ENCODE assay signal across 17 cellular contexts in genomic region chr6:152893187-152893586, GRCh38.
DNase-seq lines count a peak whose midpoint lies in the region; ATAC-seq and TF ChIP-seq lines count a peak whose summit lies in the region.
"Had no signal": no experiment of that assay in that cellular context is flagged by ENCODE, and none has a peak within 500 bp of the region (broad histone marks: within the 10 kb centered on the region; RNA-seq: fewer than 3 reads in every experiment).

No MANE protein-coding gene starts in this region.

- H4K20me1 ChIP-seq in H9 (ENCODE audit: control insufficient read depth, insufficient read depth, insufficient read length) (no peaks in the 10 kb centered on the region), SK-N-SH (ENCODE audit: insufficient read depth) (no peaks in the 10 kb centered on the region)
- H4K20me1 ChIP-seq: BLaER1 treated with 17β-estradiol and CSF1 and Interleukin-3, amounts not matched to agents 10 nM and 100 nM had no signal

- H2BK12ac ChIP-seq in H9 (ENCODE audit: insufficient read length, low read depth, low read length), result no peak overlapping the region

- POLR2A ChIA-PET in SK-N-SH (lab: Yijun Ruan, JAX), result no interaction called here

- H3K36me3 ChIP-seq in gastrocnemius medialis (no peaks in the 10 kb centered on the region), SK-N-SH (replicated peaks in 1 of 2; ENCODE audit: control insufficient read depth in 1 of 2, insufficient read depth in 2 of 2, low read length in 1 of 2) (no peaks in the 10 kb centered on the region)
- H3K36me3 ChIP-seq: BLaER1 treated with 17β-estradiol and CSF1 and Interleukin-3, amounts not matched to agents 10 nM and 100 nM had no signal

- intact Hi-C loops in gastrocnemius medialis (cut with DNase I; ENCODE audit: low total_unique reads), result no loop called here

- H3K4ac ChIP-seq in H9 (ENCODE audit: low read depth, low read length), result no peak overlapping the region

- TF ChIP-seq EP300 in SK-N-SH (IDR thresholded peaks at IDR 0.05; ENCODE audit: borderline replicate concordance in 1 of 2, low read depth in 1 of 2, low read length in 1 of 2), result no peak

- no peak overlapping the region for H2BK20ac ChIP-seq in H9 (ENCODE audit: low read depth, low read length, poor library complexity, severe bottlenecking)

- peaks cover 0 to 5% of the 10 kb centered on the region in 2 experiments; a peak in 1 of 4 replicates for H3K4me1 Mint-ChIP-seq in H9

- H3K27ac ChIP-seq in gastrocnemius medialis, result peak overlapping the region in 3 of 4 donors; percentile 23 to 64 (median 53)
- no peak overlapping the region for H3K27ac ChIP-seq in H9 (ENCODE audit: insufficient read length, low read depth, low read length)
- no peak overlapping the region for H3K27ac ChIP-seq in SK-N-SH (ENCODE audit: low read depth in 2 of 2, low read length in 1 of 2)
- H3K27ac ChIP-seq: BLaER1 treated with 17β-estradiol and CSF1 and Interleukin-3, amounts not matched to agents 10 nM and 100 nM had no signal

- H4K8ac ChIP-seq in H9 (replicated peaks; ENCODE audit: insufficient read length, low read depth, low read length), result no peak overlapping the region

- H3K27me3 ChIP-seq in gastrocnemius medialis (no peaks in the 10 kb centered on the region), H9 (ENCODE audit: insufficient read depth, low read length) (no peaks in the 10 kb centered on the region), SK-N-SH (ENCODE audit: insufficient read depth) (no peaks in the 10 kb centered on the region)
- H3K27me3 ChIP-seq: BLaER1 treated with 17β-estradiol and CSF1 and Interleukin-3, amounts not matched to agents 10 nM and 100 nM had no signal

- no peak overlapping the region for H4K91ac ChIP-seq in H9 (ENCODE audit: insufficient read length, low read depth, low read length)

- no peak for TF ChIP-seq POLR2A in gastrocnemius medialis (IDR thresholded peaks at IDR 0.05)

- DNase-seq in G401 (ENCODE audit: low spot score) (peak; percentile 59), NCI-H2171 treated with DMSO at 0.1 percent for 48 hours (lab: John Stamatoyannopoulos, UW) (peak; percentile 74), inferior parietal cortex (ENCODE audit: extremely low spot score) (peak; percentile 10), gastrocnemius medialis (peak in 1 of 2 donors; percentile 13), H9 (no peak), SK-N-SH (no peak)
- DNase-seq: ACHN; Calu3; CD4-positive, CD25-positive, alpha-beta regulatory T cell; DMS153; DMS79 treated with DMSO at 0.1 percent for 48 hours; EL; GDM1; IMR-90 had no signal

- no peak overlapping the region for H2BK120ac ChIP-seq in H9 (ENCODE audit: low read depth, low read length, poor library complexity, severe bottlenecking)

- H2BK5ac ChIP-seq in H9 (ENCODE audit: insufficient read length, low read length), result no peak overlapping the region

- no peaks in the 10 kb centered on the region for H3F3A ChIP-seq in SK-N-SH (replicated peaks; ENCODE audit: insufficient read depth)

- H3K23ac ChIP-seq in H9 (ENCODE audit: insufficient read length, low read depth, low read length), result no peak overlapping the region

- no peaks in the 10 kb centered on the region for H3K9me3 ChIP-seq in gastrocnemius medialis
- no peaks in the 10 kb centered on the region for H3K9me3 ChIP-seq in H9 (ENCODE audit: control insufficient read depth, low read depth, low read length)
- H3K9me3 ChIP-seq in SK-N-SH, result no peaks in the 10 kb centered on the region
- H3K9me3 ChIP-seq: BLaER1 treated with 17β-estradiol and CSF1 and Interleukin-3, amounts not matched to agents 10 nM and 100 nM had no signal

- H3K9ac ChIP-seq in H9 (ENCODE audit: extremely low read depth, insufficient read length, low read length), result no peak overlapping the region
- no peak overlapping the region for H3K9ac ChIP-seq in SK-N-SH
- H3K9ac ChIP-seq: BLaER1 treated with 17β-estradiol and CSF1 and Interleukin-3, amounts not matched to agents 10 nM and 100 nM had no signal

- H3K14ac ChIP-seq in H9 (ENCODE audit: insufficient read depth, low read length), result no peak overlapping the region

- H2AFZ ChIP-seq in H9 (ENCODE audit: low read length) (no peak overlapping the region), SK-N-SH (ENCODE audit: low read depth) (no peak overlapping the region)

- peak; percentile 71 to 80 for ATAC-seq in gastrocnemius medialis
- no peak for ATAC-seq in HG02759 (IDR thresholded peaks at IDR 0.05; ENCODE audit: unreplicated experiment)
- ATAC-seq: HCT116 had no signal

- no peaks in the 10 kb centered on the region; the same call in 1 of the 2 replicates for H3K27me3 Mint-ChIP-seq in H9 (ENCODE audit: low read depth)

- no peak overlapping the region for H3T11ph ChIP-seq in H9 (ENCODE audit: low read length)

- H3K4me3 ChIP-seq in gastrocnemius medialis, result no peak overlapping the region
- no peak overlapping the region for H3K4me3 ChIP-seq in SK-N-SH (ENCODE audit: low read depth in 2 of 2, low read length in 1 of 2)
- H3K4me3 ChIP-seq: BLaER1 treated with 17β-estradiol and CSF1 and Interleukin-3, amounts not matched to agents 10 nM and 100 nM had no signal

- H4K5ac ChIP-seq in H9 (ENCODE audit: insufficient read length, low read depth, low read length), result no peak overlapping the region

- H3K9me3 Mint-ChIP-seq in H9, result no peaks in the 10 kb centered on the region

- H3K27ac Mint-ChIP-seq in H9, result no peak overlapping the region
- H3K27ac Mint-ChIP-seq: CD4-positive, CD25-positive, alpha-beta regulatory T cell had no signal

- H3K79me2 ChIP-seq in H9 (ENCODE audit: insufficient read depth, low read length), result no peaks in the 10 kb centered on the region
- no peaks in the 10 kb centered on the region for H3K79me2 ChIP-seq in SK-N-SH (ENCODE audit: insufficient read depth)

- no peak overlapping the region for H2AK5ac ChIP-seq in H9 (ENCODE audit: insufficient read length, low read length)

- TF ChIP-seq CTCF in gastrocnemius medialis (IDR thresholded peaks at IDR 0.05 in 4 of 5, conservative IDR thresholded peaks at IDR 0.05 in 1 of 5), result no peak
- no peak for TF ChIP-seq CTCF in H9 (conservative IDR thresholded peaks at IDR 0.05)
- no peak for TF ChIP-seq CTCF in SK-N-SH (IDR thresholded peaks at IDR 0.05)

- no CpG with 5 or more reads among the region's 3 CpGs for WGBS in H9 (ENCODE audit: extremely low coverage, insufficient read length, low lambda C conversion rate)
- 41% methylated on average over 3 of the region's 3 CpGs for WGBS in SK-N-SH (ENCODE audit: low lambda C conversion rate)

- peaks cover 13 to 17% of the 10 kb centered on the region in 2 donors for H3K4me1 ChIP-seq in gastrocnemius medialis
- H3K4me1 ChIP-seq in H9 (ENCODE audit: insufficient read depth, low read length), result no peaks in the 10 kb centered on the region
- H3K4me1 ChIP-seq in SK-N-SH (ENCODE audit: control insufficient read depth in 1 of 2, insufficient read depth in 2 of 2, low read depth in 1 of 2, low read length in 1 of 2), result peaks cover 0 to 3% of the 10 kb centered on the region in 2 experiments; a peak in 2 of 4 replicates

- H3K36me3 Mint-ChIP-seq in H9 (ENCODE audit: insufficient read depth in 1 of 3, low read depth in 3 of 3), result no peaks in the 10 kb centered on the region
- H3K36me3 Mint-ChIP-seq: CD4-positive, CD25-positive, alpha-beta regulatory T cell had no signal

- H3K23me2 ChIP-seq in H9 (ENCODE audit: insufficient read length, low read depth, low read length, poor library complexity, severe bottlenecking), result no peaks in the 10 kb centered on the region

- in situ Hi-C loops in G401 (cut with HindIII; ENCODE audit: low sequenced_read_pairs), result no loop called here
- in situ Hi-C loops in gastrocnemius medialis (cut with MboI; ENCODE audit: low sequenced_read_pairs in 4 of 4), result no loop called here

- H3K18ac ChIP-seq in H9 (ENCODE audit: insufficient read length, low read depth, low read length), result no peak overlapping the region

- TF ChIP-seq RAD21 in SK-N-SH (IDR thresholded peaks at IDR 0.05; ENCODE audit: low read length), result no peak

- H3K79me1 ChIP-seq in H9 (ENCODE audit: insufficient read depth, low read depth, low read length, poor library complexity, severe bottlenecking), result no peaks in the 10 kb centered on the region

- H2BK15ac ChIP-seq in H9 (ENCODE audit: low read depth, low read length), result no peak overlapping the region

- CTCF ChIA-PET in SK-N-SH (lab: Yijun Ruan, JAX), result interaction anchor here (1.0 kb wide), 1 partner anchor 29 kb away, joined by 5 read pairs; no protein-coding TSS in a partner anchor

- no peaks in the 10 kb centered on the region for H3K9me2 ChIP-seq in SK-N-SH

- no peak overlapping the region for H3K4me3 Mint-ChIP-seq in H9
- H3K4me3 Mint-ChIP-seq: CD4-positive, CD25-positive, alpha-beta regulatory T cell had no signal

- H3K4me2 ChIP-seq in H9 (ENCODE audit: insufficient read depth, insufficient read length, low read length) (no peak overlapping the region), SK-N-SH (no peak overlapping the region)
- H3K4me2 ChIP-seq: BLaER1 treated with 17β-estradiol and CSF1 and Interleukin-3, amounts not matched to agents 10 nM and 100 nM had no signal

- no peak overlapping the region for H3K56ac ChIP-seq in H9 (ENCODE audit: insufficient read length, low read depth, low read length)

TF ChIP-seq in SK-N-SH, 30 proteins besides CTCF, POLR2A, EP300 and RAD21 (continues in another document):
- TF ChIP-seq FOXJ3 (CRISPR knock-in tag; IDR thresholded peaks at IDR 0.05) (no peak), REST (IDR thresholded peaks at IDR 0.05; ENCODE audit: low read depth, low read length) (no peak), POLR2AphosphoS5 (IDR thresholded peaks at IDR 0.05; ENCODE audit: low read depth, low read length) (no peak), TCF12 (IDR thresholded peaks at IDR 0.05) (no peak)

Comparison
In these comparisons a context has a peak if more than half of its experiments do, and no peak if none do; other contexts are left out.
1. DNase-seq: peak in G401 (single experiment), NCI-H2171 treated with DMSO at 0.1 percent for 48 hours (single experiment) and inferior parietal cortex (single experiment); none in H9 (single experiment) and SK-N-SH (single experiment).
2. H3K27ac ChIP-seq: peak in gastrocnemius medialis (3 of 4); none in H9 (single experiment) and SK-N-SH (0 of 2).